Comparison of ENCODE assay signal across 1 cellular context in the genomic region with DNA sequence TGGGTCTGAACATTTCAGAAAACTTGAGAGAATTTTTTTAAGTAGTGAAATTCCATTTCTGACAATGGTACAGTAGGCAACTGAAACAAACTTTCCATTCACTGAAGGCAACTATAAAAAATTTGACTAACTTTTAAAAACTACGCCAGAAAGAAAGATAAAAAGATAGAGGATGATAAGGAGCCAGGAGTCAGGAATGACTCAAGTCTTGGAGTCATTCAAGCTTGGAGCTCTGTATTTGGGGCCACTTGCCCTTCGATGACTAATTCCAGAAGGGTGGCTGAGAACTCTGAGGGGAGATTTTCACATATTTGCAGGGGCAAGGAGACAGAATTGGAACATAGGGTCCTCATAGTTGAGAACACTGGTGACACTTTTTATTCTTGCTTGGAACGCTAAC.
TF ChIP-seq lines count a peak whose summit lies in the region.

No MANE protein-coding gene starts in this region.

TF ChIP-seq in IMR-90, 13 proteins besides CTCF, POLR2A, EP300 and RAD21:
- no peak for TF ChIP-seq BHLHE40 (IDR thresholded peaks at IDR 0.05; ENCODE audit: low read depth, low read length)
- TF ChIP-seq, protein P1, sequence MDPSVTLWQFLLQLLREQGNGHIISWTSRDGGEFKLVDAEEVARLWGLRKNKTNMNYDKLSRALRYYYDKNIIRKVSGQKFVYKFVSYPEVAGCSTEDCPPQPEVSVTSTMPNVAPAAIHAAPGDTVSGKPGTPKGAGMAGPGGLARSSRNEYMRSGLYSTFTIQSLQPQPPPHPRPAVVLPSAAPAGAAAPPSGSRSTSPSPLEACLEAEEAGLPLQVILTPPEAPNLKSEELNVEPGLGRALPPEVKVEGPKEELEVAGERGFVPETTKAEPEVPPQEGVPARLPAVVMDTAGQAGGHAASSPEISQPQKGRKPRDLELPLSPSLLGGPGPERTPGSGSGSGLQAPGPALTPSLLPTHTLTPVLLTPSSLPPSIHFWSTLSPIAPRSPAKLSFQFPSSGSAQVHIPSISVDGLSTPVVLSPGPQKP (IDR thresholded peaks at IDR 0.05; ENCODE audit: borderline replicate concordance, low read depth, low read length), result no peak
- no peak for TF ChIP-seq NFE2L2 (IDR thresholded peaks at IDR 0.05; ENCODE audit: low read depth, low read length)
- no peak for TF ChIP-seq FOS (IDR thresholded peaks at IDR 0.05; ENCODE audit: low read depth, low read length)
- TF ChIP-seq SMC3 (IDR thresholded peaks at IDR 0.05; ENCODE audit: low read depth, low read length), result no peak
- TF ChIP-seq CEBPB (IDR thresholded peaks at IDR 0.05; ENCODE audit: low read depth, low read length), result no peak
- no peak for TF ChIP-seq MXI1 (IDR thresholded peaks at IDR 0.05; ENCODE audit: borderline replicate concordance, low read depth, low read length)
- no peak for TF ChIP-seq USF2 (IDR thresholded peaks at IDR 0.05; ENCODE audit: low read depth, low read length)
- no peak for TF ChIP-seq MAZ (IDR thresholded peaks at IDR 0.05; ENCODE audit: borderline replicate concordance, low read depth, low read length)
- TF ChIP-seq RCOR1 (IDR thresholded peaks at IDR 0.05; ENCODE audit: insufficient replicate concordance, low read length), result no peak
- no peak for TF ChIP-seq MAFK (IDR thresholded peaks at IDR 0.05; ENCODE audit: low read depth, low read length)
- TF ChIP-seq CHD1 (IDR thresholded peaks at IDR 0.05; ENCODE audit: low read depth, low read length), result no peak
